ENCODE assay signal across 1 cellular context in genomic region chr4:90960840-90961239, GRCh38.
TF ChIP-seq lines count a peak whose summit lies in the region.

No MANE protein-coding gene starts in this region.

TF ChIP-seq in HCT116, 20 proteins besides CTCF, POLR2A, EP300 and RAD21:
- TF ChIP-seq REST (IDR thresholded peaks at IDR 0.05; ENCODE audit: low read depth) = no peak
- TF ChIP-seq POLR2AphosphoS5 (IDR thresholded peaks at IDR 0.05; ENCODE audit: low read depth, low read length) = no peak
- no peak for TF ChIP-seq EGR1 (IDR thresholded peaks at IDR 0.05; ENCODE audit: low read depth)
- no peak for TF ChIP-seq SRF (IDR thresholded peaks at IDR 0.05; ENCODE audit: low read depth)
- no peak for TF ChIP-seq YY1 (IDR thresholded peaks at IDR 0.05; ENCODE audit: extremely low read depth, insufficient replicate concordance, low read depth, low read length)
- no peak for TF ChIP-seq JUND (IDR thresholded peaks at IDR 0.05)
- no peak for TF ChIP-seq SIN3A (IDR thresholded peaks at IDR 0.05; ENCODE audit: low read depth)
- TF ChIP-seq MAX (IDR thresholded peaks at IDR 0.05) = no peak
- no peak for TF ChIP-seq CBX3 (IDR thresholded peaks at IDR 0.05; ENCODE audit: low read depth)
- TF ChIP-seq SP1 (IDR thresholded peaks at IDR 0.05; ENCODE audit: low read depth) = no peak
- no peak for TF ChIP-seq ZNF274 (IDR thresholded peaks at IDR 0.05; ENCODE audit: low read depth, low read length)
- no peak for TF ChIP-seq EZH2phosphoT487 (IDR thresholded peaks at IDR 0.05; ENCODE audit: borderline replicate concordance)
- TF ChIP-seq ZFX (IDR thresholded peaks at IDR 0.05) = no peak
- TF ChIP-seq EZH2 (IDR thresholded peaks at IDR 0.05) = no peak
- no peak for TF ChIP-seq ELF1 (IDR thresholded peaks at IDR 0.05; ENCODE audit: borderline replicate concordance, low read depth)
- TF ChIP-seq ATF3 (IDR thresholded peaks at IDR 0.05) = no peak
- no peak for TF ChIP-seq TCF7L2 (IDR thresholded peaks at IDR 0.05; ENCODE audit: borderline replicate concordance, extremely low read depth, insufficient read depth, insufficient read length)
